ENCODE assay signal across 1 cellular context in the genomic region with DNA sequence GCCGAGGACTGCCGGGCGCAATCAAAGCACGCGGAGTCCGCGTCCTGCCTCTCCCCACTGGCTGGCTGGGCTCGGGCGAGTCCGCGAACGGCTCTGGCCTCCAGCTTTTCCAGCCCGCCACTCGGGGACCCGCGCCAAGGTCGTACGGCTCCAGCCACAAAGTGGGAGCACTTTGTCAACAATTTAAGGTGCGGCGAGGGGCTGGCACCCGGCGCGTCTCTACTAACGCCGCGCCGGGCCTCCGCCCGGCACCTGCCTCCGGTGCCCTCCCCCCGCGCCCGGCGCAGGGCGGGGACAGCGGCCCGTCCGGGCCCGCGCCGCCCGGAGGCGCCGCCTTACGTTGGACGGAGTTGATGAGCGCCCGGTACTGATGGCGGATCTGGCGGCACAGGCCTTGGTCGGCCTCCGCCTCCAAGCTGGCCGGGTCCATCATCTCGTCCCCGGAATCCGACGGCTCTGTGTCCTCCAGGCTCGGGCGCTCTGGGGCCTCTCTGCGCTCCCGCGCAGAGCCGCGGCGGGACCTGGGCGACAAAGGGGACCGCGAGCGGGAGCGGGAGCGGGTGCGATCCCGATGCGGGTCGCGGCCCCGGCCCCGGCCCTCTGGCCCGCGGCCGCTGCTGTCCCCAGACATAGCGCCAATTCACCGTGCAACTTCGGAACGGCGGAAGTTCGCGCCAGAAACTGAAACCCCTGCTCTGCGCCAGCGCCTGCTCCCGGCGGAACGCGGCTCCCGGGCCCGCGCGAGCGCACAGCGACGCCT.
TF ChIP-seq lines count a peak whose summit lies in the region.

A gene with protein sequence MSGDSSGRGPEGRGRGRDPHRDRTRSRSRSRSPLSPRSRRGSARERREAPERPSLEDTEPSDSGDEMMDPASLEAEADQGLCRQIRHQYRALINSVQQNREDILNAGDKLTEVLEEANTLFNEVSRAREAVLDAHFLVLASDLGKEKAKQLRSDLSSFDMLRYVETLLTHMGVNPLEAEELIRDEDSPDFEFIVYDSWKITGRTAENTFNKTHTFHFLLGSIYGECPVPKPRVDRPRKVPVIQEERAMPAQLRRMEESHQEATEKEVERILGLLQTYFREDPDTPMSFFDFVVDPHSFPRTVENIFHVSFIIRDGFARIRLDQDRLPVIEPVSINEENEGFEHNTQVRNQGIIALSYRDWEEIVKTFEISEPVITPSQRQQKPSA (minus strand): TSS at position 683 of the 760 bp plus-strand sequence. CDS start 52 bp downstream, at position 631.

TF ChIP-seq in HEK293, 187 proteins besides CTCF, POLR2A, EP300 and RAD21 (continued from another document and continues in another):
- TF ChIP-seq, protein P1, sequence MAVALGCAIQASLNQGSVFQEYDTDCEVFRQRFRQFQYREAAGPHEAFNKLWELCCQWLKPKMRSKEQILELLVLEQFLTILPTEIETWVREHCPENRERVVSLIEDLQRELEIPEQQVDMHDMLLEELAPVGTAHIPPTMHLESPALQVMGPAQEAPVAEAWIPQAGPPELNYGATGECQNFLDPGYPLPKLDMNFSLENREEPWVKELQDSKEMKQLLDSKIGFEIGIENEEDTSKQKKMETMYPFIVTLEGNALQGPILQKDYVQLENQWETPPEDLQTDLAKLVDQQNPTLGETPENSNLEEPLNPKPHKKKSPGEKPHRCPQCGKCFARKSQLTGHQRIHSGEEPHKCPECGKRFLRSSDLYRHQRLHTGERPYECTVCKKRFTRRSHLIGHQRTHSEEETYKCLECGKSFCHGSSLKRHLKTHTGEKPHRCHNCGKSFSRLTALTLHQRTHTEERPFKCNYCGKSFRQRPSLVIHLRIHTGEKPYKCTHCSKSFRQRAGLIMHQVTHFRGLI (tag by site-specific recombination; IDR thresholded peaks at IDR 0.05): 0 out of 2 replicates have a peak, but pooled peaks have one; percentile 45
- TF ChIP-seq ZNF335 (tag by site-specific recombination; conservative IDR thresholded peaks at IDR 0.05) (peak; percentile 78), ZNF155 (tag by site-specific recombination; IDR thresholded peaks at IDR 0.05) (no peak), ZNF473 (tag by site-specific recombination; IDR thresholded peaks at IDR 0.05) (no peak), KLF10 (tag by site-specific recombination; IDR thresholded peaks at IDR 0.05) (0 out of 2 replicates have a peak, but pooled peaks have one; percentile 37), ZNF544 (tag by site-specific recombination; IDR thresholded peaks at IDR 0.05) (no peak), IKZF3 (tag by site-specific recombination; IDR thresholded peaks at IDR 0.05) (no peak), KLF7 (tag by site-specific recombination; IDR thresholded peaks at IDR 0.05; ENCODE audit: borderline replicate concordance) (no peak), ZNF146 (tag by site-specific recombination; IDR thresholded peaks at IDR 0.05) (no peak), ZNF175 (tag by site-specific recombination; IDR thresholded peaks at IDR 0.05) (no peak), KLF1 (tag by site-specific recombination; IDR thresholded peaks at IDR 0.05) (no peak), WT1 (tag by site-specific recombination; IDR thresholded peaks at IDR 0.05) (no peak; the same call in 1 of the 2 replicates), GLI2 (tag by site-specific recombination; IDR thresholded peaks at IDR 0.05; ENCODE audit: borderline replicate concordance, low read depth) (no peak), TRIM28 (IDR thresholded peaks at IDR 0.05; ENCODE audit: borderline replicate concordance, low read length) (no peak), BCL11B (tag by site-specific recombination; IDR thresholded peaks at IDR 0.05; ENCODE audit: low read depth) (no peak), ZNF350 (tag by site-specific recombination; IDR thresholded peaks at IDR 0.05) (no peak)
- TF ChIP-seq, protein P2, sequence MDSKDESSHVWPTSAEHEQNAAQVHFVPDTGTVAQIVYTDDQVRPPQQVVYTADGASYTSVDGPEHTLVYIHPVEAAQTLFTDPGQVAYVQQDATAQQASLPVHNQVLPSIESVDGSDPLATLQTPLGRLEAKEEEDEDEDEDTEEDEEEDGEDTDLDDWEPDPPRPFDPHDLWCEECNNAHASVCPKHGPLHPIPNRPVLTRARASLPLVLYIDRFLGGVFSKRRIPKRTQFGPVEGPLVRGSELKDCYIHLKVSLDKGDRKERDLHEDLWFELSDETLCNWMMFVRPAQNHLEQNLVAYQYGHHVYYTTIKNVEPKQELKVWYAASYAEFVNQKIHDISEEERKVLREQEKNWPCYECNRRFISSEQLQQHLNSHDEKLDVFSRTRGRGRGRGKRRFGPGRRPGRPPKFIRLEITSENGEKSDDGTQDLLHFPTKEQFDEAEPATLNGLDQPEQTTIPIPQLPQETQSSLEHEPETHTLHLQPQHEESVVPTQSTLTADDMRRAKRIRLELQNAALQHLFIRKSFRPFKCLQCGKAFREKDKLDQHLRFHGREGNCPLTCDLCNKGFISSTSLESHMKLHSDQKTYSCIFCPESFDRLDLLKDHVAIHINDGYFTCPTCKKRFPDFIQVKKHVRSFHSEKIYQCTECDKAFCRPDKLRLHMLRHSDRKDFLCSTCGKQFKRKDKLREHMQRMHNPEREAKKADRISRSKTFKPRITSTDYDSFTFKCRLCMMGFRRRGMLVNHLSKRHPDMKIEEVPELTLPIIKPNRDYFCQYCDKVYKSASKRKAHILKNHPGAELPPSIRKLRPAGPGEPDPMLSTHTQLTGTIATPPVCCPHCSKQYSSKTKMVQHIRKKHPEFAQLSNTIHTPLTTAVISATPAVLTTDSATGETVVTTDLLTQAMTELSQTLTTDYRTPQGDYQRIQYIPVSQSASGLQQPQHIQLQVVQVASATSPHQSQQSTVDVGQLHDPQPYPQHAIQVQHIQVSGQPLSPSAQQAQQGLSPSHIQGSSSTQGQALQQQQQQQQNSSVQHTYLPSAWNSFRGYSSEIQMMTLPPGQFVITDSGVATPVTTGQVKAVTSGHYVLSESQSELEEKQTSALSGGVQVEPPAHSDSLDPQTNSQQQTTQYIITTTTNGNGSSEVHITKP (tag by site-specific recombination; IDR thresholded peaks at IDR 0.05): no peak
- TF ChIP-seq, protein P3, sequence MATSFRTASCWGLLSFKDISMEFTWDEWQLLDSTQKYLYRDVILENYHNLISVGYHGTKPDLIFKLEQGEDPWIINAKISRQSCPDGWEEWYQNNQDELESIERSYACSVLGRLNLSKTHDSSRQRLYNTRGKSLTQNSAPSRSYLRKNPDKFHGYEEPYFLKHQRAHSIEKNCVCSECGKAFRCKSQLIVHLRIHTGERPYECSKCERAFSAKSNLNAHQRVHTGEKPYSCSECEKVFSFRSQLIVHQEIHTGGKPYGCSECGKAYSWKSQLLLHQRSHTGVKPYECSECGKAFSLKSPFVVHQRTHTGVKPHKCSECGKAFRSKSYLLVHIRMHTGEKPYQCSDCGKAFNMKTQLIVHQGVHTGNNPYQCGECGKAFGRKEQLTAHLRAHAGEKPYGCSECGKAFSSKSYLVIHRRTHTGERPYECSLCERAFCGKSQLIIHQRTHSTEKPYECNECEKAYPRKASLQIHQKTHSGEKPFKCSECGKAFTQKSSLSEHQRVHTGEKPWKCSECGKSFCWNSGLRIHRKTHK (tag by site-specific recombination; IDR thresholded peaks at IDR 0.05): no peak
- TF ChIP-seq, protein P4, sequence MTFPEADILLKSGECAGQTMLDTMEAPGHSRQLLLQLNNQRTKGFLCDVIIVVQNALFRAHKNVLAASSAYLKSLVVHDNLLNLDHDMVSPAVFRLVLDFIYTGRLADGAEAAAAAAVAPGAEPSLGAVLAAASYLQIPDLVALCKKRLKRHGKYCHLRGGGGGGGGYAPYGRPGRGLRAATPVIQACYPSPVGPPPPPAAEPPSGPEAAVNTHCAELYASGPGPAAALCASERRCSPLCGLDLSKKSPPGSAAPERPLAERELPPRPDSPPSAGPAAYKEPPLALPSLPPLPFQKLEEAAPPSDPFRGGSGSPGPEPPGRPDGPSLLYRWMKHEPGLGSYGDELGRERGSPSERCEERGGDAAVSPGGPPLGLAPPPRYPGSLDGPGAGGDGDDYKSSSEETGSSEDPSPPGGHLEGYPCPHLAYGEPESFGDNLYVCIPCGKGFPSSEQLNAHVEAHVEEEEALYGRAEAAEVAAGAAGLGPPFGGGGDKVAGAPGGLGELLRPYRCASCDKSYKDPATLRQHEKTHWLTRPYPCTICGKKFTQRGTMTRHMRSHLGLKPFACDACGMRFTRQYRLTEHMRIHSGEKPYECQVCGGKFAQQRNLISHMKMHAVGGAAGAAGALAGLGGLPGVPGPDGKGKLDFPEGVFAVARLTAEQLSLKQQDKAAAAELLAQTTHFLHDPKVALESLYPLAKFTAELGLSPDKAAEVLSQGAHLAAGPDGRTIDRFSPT (tag by site-specific recombination; IDR thresholded peaks at IDR 0.05): no peak
- TF ChIP-seq, protein P5, sequence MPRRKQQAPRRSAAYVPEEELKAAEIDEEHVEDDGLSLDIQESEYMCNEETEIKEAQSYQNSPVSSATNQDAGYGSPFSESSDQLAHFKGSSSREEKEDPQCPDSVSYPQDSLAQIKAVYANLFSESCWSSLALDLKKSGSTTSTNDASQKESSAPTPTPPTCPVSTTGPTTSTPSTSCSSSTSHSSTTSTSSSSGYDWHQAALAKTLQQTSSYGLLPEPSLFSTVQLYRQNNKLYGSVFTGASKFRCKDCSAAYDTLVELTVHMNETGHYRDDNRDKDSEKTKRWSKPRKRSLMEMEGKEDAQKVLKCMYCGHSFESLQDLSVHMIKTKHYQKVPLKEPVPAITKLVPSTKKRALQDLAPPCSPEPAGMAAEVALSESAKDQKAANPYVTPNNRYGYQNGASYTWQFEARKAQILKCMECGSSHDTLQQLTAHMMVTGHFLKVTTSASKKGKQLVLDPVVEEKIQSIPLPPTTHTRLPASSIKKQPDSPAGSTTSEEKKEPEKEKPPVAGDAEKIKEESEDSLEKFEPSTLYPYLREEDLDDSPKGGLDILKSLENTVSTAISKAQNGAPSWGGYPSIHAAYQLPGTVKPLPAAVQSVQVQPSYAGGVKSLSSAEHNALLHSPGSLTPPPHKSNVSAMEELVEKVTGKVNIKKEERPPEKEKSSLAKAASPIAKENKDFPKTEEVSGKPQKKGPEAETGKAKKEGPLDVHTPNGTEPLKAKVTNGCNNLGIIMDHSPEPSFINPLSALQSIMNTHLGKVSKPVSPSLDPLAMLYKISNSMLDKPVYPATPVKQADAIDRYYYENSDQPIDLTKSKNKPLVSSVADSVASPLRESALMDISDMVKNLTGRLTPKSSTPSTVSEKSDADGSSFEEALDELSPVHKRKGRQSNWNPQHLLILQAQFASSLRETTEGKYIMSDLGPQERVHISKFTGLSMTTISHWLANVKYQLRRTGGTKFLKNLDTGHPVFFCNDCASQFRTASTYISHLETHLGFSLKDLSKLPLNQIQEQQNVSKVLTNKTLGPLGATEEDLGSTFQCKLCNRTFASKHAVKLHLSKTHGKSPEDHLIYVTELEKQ (tag by site-specific recombination; IDR thresholded peaks at IDR 0.05; ENCODE audit: borderline replicate concordance): no peak
- TF ChIP-seq, protein P6, sequence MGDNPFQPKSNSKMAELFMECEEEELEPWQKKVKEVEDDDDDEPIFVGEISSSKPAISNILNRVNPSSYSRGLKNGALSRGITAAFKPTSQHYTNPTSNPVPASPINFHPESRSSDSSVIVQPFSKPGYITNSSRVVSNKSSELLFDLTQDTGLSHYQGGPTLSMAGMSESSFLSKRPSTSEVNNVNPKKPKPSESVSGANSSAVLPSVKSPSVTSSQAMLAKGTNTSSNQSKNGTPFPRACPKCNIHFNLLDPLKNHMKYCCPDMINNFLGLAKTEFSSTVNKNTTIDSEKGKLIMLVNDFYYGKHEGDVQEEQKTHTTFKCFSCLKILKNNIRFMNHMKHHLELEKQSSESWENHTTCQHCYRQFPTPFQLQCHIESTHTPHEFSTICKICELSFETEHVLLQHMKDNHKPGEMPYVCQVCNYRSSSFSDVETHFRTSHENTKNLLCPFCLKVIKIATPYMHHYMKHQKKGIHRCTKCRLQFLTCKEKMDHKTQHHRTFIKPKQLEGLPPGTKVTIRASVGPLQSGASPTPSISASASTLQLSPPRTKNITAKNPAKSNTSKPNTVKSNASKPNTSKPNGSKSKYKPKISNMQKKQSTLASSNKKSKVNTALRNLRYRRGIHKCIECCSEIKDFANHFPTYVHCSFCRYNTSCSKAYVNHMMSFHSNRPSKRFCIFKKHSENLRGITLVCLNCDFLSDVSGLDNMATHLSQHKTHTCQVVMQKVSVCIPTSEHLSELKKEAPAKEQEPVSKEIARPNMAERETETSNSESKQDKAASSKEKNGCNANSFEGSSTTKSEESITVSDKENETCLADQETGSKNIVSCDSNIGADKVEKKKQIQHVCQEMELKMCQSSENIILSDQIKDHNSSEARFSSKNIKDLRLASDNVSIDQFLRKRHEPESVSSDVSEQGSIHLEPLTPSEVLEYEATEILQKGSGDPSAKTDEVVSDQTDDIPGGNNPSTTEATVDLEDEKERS (tag by site-specific recombination; IDR thresholded peaks at IDR 0.05): no peak
- TF ChIP-seq, protein P7, sequence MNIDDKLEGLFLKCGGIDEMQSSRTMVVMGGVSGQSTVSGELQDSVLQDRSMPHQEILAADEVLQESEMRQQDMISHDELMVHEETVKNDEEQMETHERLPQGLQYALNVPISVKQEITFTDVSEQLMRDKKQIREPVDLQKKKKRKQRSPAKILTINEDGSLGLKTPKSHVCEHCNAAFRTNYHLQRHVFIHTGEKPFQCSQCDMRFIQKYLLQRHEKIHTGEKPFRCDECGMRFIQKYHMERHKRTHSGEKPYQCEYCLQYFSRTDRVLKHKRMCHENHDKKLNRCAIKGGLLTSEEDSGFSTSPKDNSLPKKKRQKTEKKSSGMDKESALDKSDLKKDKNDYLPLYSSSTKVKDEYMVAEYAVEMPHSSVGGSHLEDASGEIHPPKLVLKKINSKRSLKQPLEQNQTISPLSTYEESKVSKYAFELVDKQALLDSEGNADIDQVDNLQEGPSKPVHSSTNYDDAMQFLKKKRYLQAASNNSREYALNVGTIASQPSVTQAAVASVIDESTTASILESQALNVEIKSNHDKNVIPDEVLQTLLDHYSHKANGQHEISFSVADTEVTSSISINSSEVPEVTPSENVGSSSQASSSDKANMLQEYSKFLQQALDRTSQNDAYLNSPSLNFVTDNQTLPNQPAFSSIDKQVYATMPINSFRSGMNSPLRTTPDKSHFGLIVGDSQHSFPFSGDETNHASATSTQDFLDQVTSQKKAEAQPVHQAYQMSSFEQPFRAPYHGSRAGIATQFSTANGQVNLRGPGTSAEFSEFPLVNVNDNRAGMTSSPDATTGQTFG (tag by site-specific recombination; IDR thresholded peaks at IDR 0.05; ENCODE audit: borderline replicate concordance): no peak
- TF ChIP-seq, protein P8, sequence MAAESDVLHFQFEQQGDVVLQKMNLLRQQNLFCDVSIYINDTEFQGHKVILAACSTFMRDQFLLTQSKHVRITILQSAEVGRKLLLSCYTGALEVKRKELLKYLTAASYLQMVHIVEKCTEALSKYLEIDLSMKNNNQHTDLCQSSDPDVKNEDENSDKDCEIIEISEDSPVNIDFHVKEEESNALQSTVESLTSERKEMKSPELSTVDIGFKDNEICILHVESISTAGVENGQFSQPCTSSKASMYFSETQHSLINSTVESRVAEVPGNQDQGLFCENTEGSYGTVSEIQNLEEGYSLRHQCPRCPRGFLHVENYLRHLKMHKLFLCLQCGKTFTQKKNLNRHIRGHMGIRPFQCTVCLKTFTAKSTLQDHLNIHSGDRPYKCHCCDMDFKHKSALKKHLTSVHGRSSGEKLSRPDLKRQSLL (tag by site-specific recombination; IDR thresholded peaks at IDR 0.05): peak; percentile 94
